In genomic region chr1:247112479-247112781, GRCh38 we compare ENCODE assay signal across 9 cellular contexts. TPM values are rescaled to one million over a fixed set of nuclear protein-coding genes. Genes with fewer than 3 reads are reported as not detected.
DNase-seq lines count a peak whose midpoint lies in the region; ATAC-seq and TF ChIP-seq lines count a peak whose summit lies in the region.
"Had no signal": no experiment of that assay in that cellular context is flagged by ENCODE, and none has a peak within 500 bp of the region (broad histone marks: within the 10 kb centered on the region; RNA-seq: fewer than 3 reads in every experiment).

No MANE protein-coding gene starts in this region.

- H3K27me3 Mint-ChIP-seq in effector memory CD8-positive, alpha-beta T cell, result peaks cover 45 to 68% of the 10 kb centered on the region in 2 donors
- peaks cover 33 to 36% of the 10 kb centered on the region in 2 donors for H3K27me3 Mint-ChIP-seq in natural killer cell (ENCODE audit: low read depth in 2 of 2)

- no peaks in the 10 kb centered on the region for H3K9me3 ChIP-seq in left ventricle myocardium inferior (replicated peaks)

- intact Hi-C loops in left ventricle myocardium inferior (cut with micrococcal nuclease) (no loop called here), Right ventricle myocardium superior (cut with DNase I) (no loop called here), natural killer cell (cut with micrococcal nuclease) (loop anchor here (5.0 kb wide), 1 partner anchor 420 kb away; no protein-coding TSS in a partner anchor)

- H3K4me3 ChIP-seq in left ventricle myocardium inferior, result peak overlapping the region; percentile 88

- H3K4me3 Mint-ChIP-seq in effector memory CD8-positive, alpha-beta T cell, result peak overlapping the region; percentile 18 to 46
- H3K4me3 Mint-ChIP-seq in natural killer cell, result peak overlapping the region; percentile 60

- no peak overlapping the region for H3K27ac Mint-ChIP-seq in effector memory CD8-positive, alpha-beta T cell
- H3K27ac Mint-ChIP-seq in natural killer cell, result no peak overlapping the region

- DNase-seq in left ventricle myocardium inferior, result no peak
- DNase-seq in Right ventricle myocardium superior, result no peak
- no peak for DNase-seq in effector memory CD8-positive, alpha-beta T cell
- no peak for DNase-seq in natural killer cell
- DNase-seq in occipital lobe (lab: John Stamatoyannopoulos, UW), result no peak
- no peak for DNase-seq in AML-193 (lab: John Stamatoyannopoulos, UW)
- DNase-seq: GF-D8 had no signal

- no peaks in the 10 kb centered on the region for H3K27me3 ChIP-seq in left ventricle myocardium inferior (ENCODE audit: low read depth)

- peaks cover 26% of the 10 kb centered on the region for H3K4me1 ChIP-seq in left ventricle myocardium inferior

- H3K36me3 ChIP-seq in left ventricle myocardium inferior, result no peaks in the 10 kb centered on the region

- H3K36me3 Mint-ChIP-seq in effector memory CD8-positive, alpha-beta T cell (ENCODE audit: insufficient read depth), result no peaks in the 10 kb centered on the region
- no peaks in the 10 kb centered on the region for H3K36me3 Mint-ChIP-seq in natural killer cell

- H3K4me1 Mint-ChIP-seq in effector memory CD8-positive, alpha-beta T cell (ENCODE audit: low read depth in 2 of 2), result peaks cover 8 to 11% of the 10 kb centered on the region in 2 donors
- peaks cover 7 to 10% of the 10 kb centered on the region in 2 donors for H3K4me1 Mint-ChIP-seq in natural killer cell

- no peak for ATAC-seq in Right ventricle myocardium superior (ENCODE audit: poor library complexity)
- ATAC-seq in effector memory CD8-positive, alpha-beta T cell (replicated peaks), result no peak
- ATAC-seq in natural killer cell, result no peak
- ATAC-seq in HG03108 (IDR thresholded peaks at IDR 0.05; ENCODE audit: unreplicated experiment), result no peak
- no peak for ATAC-seq in HG02763 (IDR thresholded peaks at IDR 0.05; ENCODE audit: unreplicated experiment)

- peak overlapping the region; percentile 92 for H3K27ac ChIP-seq in left ventricle myocardium inferior (replicated peaks)

- no peaks in the 10 kb centered on the region for H3K9me3 Mint-ChIP-seq in effector memory CD8-positive, alpha-beta T cell
- H3K9me3 Mint-ChIP-seq in natural killer cell, result no peaks in the 10 kb centered on the region

- TF ChIP-seq CTCF in left ventricle myocardium inferior (IDR thresholded peaks at IDR 0.05; ENCODE audit: borderline replicate concordance) (no peak), natural killer cell (IDR thresholded peaks at IDR 0.05) (no peak)

RNA-seq across cellular contexts. Expression of gene ZNF669, which starts 8.3 kb away (rescaled TPM):
- 3.2 TPM for total RNA-seq in left ventricle myocardium inferior
- 3.1 TPM for total RNA-seq in Right ventricle myocardium superior
- 10 to 100 TPM; 16.2 to 18.3 (median 17.0) TPM for total RNA-seq in natural killer cell
- 33.8 TPM for total RNA-seq in occipital lobe

RNA-seq across cellular contexts. Expression of gene ZNF670, which starts 33.8 kb away (rescaled TPM):
- total RNA-seq in left ventricle myocardium inferior (1.5 TPM), Right ventricle myocardium superior (1.3 TPM), natural killer cell (under 1 TPM; 0.35 to 0.95 (median 0.45) TPM), occipital lobe (24.8 TPM)

RNA-seq across cellular contexts. Expression of gene ZNF124, which starts 59.4 kb away (rescaled TPM):
- total RNA-seq in left ventricle myocardium inferior (7.6 TPM), Right ventricle myocardium superior (6.7 TPM), natural killer cell (10 to 100 TPM; 22.0 to 50.6 (median 31.2) TPM), occipital lobe (365 TPM)

Comparison
In these comparisons a context has a peak if more than half of its experiments do, and no peak if none do; other contexts are left out.
1. RNA of gene ZNF670, which starts 33.8 kb away (total RNA-seq): 24.8 TPM in occipital lobe (single experiment); 1.5 TPM in left ventricle myocardium inferior (single experiment), 1.3 TPM in Right ventricle myocardium superior (single experiment) and 0.35 to 0.95 TPM in natural killer cell; every median in the first group is over 10 times any median in the second.